8 cellular contexts compared by ENCODE assay signal in the genomic region with DNA sequence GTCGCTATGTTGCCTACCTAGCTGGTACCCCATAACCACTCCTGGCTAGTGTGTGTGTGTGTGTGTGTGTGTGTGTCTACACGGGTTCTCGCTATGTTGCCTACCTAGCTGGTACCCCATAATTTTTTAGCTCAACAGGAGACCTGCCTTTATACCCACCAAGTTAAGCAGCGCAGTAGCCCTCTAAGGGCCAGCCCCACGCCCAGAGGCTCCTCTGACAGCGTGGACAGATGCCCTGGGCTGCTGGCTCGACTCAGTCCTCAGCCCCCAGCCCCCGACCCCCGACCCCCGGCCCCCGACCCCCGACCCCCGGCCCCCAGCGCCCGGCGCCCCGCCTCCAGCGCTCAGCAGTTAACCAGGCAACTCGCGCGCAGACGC. TPM values are rescaled to one million over a fixed set of nuclear protein-coding genes. Genes with fewer than 3 reads are reported as not detected.
A peak's percentile ranks its signal among the peaks of the same experiment; 100 is the strongest.
DNase-seq lines count a peak whose midpoint lies in the region; ATAC-seq and TF ChIP-seq lines count a peak whose summit lies in the region.

No MANE protein-coding gene starts in this region.

- peaks cover 33% of the 10 kb centered on the region for H3K4me1 ChIP-seq in RWPE2 (ENCODE audit: insufficient read depth, poor library complexity, severe bottlenecking)
- H3K4me1 ChIP-seq in rectal smooth muscle tissue (ENCODE audit: control insufficient read depth, insufficient read depth, low read length): peaks cover 6% of the 10 kb centered on the region

- no peak for TF ChIP-seq CTCF in AG04449 (IDR thresholded peaks at IDR 0.05; ENCODE audit: insufficient read depth, low read length, missing control alignments)
- TF ChIP-seq CTCF in RWPE2 (IDR thresholded peaks at IDR 0.05; ENCODE audit: poor library complexity, severe bottlenecking): no peak
- TF ChIP-seq CTCF in fibroblast of the aortic adventitia (IDR thresholded peaks at IDR 0.05; ENCODE audit: insufficient read depth, low read length): no peak

- H3K27ac ChIP-seq in RWPE2 (ENCODE audit: poor library complexity, severe bottlenecking): peak overlapping the region; percentile 95
- no peak overlapping the region for H3K27ac ChIP-seq in rectal smooth muscle tissue (ENCODE audit: low read depth, low read length)

- H3K36me3 ChIP-seq in RWPE2 (ENCODE audit: low read depth): peaks cover 13% of the 10 kb centered on the region
- H3K36me3 ChIP-seq in rectal smooth muscle tissue (ENCODE audit: control insufficient read depth, insufficient read depth, low read length): no peaks in the 10 kb centered on the region

- H3K9me3 ChIP-seq in RWPE2 (ENCODE audit: severe bottlenecking): no peaks in the 10 kb centered on the region

- peak overlapping the region; percentile 85 for H3K4me3 ChIP-seq in AG04449 (ENCODE audit: low read depth, low read length)
- peak overlapping the region; percentile 51 for H3K4me3 ChIP-seq in RWPE2 (ENCODE audit: severe bottlenecking)
- H3K4me3 ChIP-seq in fibroblast of the aortic adventitia (ENCODE audit: low read depth, low read length): peak overlapping the region; percentile 72
- H3K4me3 ChIP-seq in rectal smooth muscle tissue (ENCODE audit: low read length): peak overlapping the region; percentile 71

- H3K27me3 ChIP-seq in RWPE2 (ENCODE audit: insufficient read depth, poor library complexity, severe bottlenecking) (no peaks in the 10 kb centered on the region), rectal smooth muscle tissue (ENCODE audit: control insufficient read depth, insufficient read depth, low read length) (no peaks in the 10 kb centered on the region)

- POLR2A ChIA-PET in AG04449 (lab: Yijun Ruan, JAX): interaction anchor here (1.5 kb wide), 1 partner anchor 39 kb away, joined by 3 read pairs; no protein-coding TSS in a partner anchor

- CTCF ChIA-PET in AG04449 (lab: Yijun Ruan, JAX): interaction anchor here (3.6 kb wide), 1 partner anchor 50 kb away, joined by 19 read pairs; no protein-coding TSS in a partner anchor

- ATAC-seq in GM21717 (IDR thresholded peaks at IDR 0.05; ENCODE audit: unreplicated experiment) (peak; percentile 5), RWPE2 (ENCODE audit: low read depth) (peak; percentile 18)

- DNase-seq in AG04449 (ENCODE audit: low read depth, low spot score): no peak
- no peak for DNase-seq in RWPE2 (ENCODE audit: low spot score)
- DNase-seq in fibroblast of the aortic adventitia (ENCODE audit: low read depth): no peak
- DNase-seq in midbrain (lab: John Stamatoyannopoulos, UW): no peak
- no peak for DNase-seq in NCI-H774 (lab: John Stamatoyannopoulos, UW)
- DNase-seq in NCI-H2107 (lab: John Stamatoyannopoulos, UW): no peak

- no peak overlapping the region for H3K9ac ChIP-seq in rectal smooth muscle tissue (ENCODE audit: low read length)

RNA-seq across cellular contexts. Expression of a gene that starts 0.3 kb away (rescaled TPM):
- total RNA-seq in fibroblast of the aortic adventitia (ENCODE audit: low replicate concordance): 22.1 and 32.7 TPM in 2 replicates

RNA-seq across cellular contexts. Expression of a gene that starts 22.1 kb away (rescaled TPM):
- total RNA-seq in fibroblast of the aortic adventitia (ENCODE audit: low replicate concordance): not detected in 2 replicates

RNA-seq across cellular contexts. Expression of a gene that starts 32.2 kb away (rescaled TPM):
- total RNA-seq in fibroblast of the aortic adventitia (ENCODE audit: low replicate concordance): not detected in 2 replicates

RNA-seq across cellular contexts. Expression of a gene that starts 53.6 kb away (rescaled TPM):
- 28.5 and 57.8 TPM in 2 replicates for total RNA-seq in fibroblast of the aortic adventitia (ENCODE audit: low replicate concordance)
